Comparison of ENCODE assay signal across 8 cellular contexts in the genomic region with DNA sequence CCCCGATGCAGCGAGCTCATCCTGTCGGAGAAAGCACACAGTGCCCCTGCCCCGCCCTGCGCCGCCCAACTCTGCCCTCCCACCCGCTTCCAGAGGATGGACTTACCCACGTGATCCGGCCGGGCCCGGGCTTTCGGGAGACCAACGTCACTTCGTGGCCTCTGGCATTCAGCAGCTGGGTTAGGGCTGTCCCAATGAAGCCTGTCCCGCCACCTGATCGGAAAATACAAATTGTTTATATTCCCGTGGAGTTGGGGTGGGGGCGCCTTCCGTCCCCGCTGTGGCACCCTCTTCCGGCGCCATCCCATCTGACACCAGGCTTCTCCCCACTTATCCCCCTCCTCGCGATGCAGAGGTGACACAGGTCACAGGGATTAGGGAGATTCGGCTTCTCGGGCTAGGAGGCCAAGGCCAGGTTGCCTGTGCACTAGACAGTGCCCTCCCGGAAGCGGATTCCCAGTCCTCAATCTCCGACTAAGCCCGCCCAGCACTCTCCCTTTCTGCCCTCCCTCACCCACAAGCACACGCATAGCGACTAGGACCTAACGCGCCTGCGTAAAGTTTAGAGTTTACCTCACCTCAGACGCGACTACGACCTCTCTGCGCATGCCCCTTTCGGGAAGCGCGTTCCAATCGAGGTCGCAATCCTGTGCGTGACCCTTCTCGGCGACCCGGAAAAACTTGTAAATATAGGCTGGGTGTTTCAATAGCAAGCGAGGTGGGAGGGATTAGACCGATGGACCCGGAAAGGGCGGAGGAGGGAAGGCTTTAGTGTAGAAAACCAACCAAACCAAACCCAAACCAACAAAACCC. TPM values are rescaled to one million over a fixed set of nuclear protein-coding genes. Genes with fewer than 3 reads are reported as not detected.
DNase-seq lines count a peak whose midpoint lies in the region; ATAC-seq, FAIRE-seq and TF ChIP-seq lines count a peak whose summit lies in the region.

A gene with protein sequence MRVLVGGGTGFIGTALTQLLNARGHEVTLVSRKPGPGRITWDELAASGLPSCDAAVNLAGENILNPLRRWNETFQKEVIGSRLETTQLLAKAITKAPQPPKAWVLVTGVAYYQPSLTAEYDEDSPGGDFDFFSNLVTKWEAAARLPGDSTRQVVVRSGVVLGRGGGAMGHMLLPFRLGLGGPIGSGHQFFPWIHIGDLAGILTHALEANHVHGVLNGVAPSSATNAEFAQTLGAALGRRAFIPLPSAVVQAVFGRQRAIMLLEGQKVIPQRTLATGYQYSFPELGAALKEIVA (minus strand): TSS at position 537 of the 813 bp plus-strand sequence. CDS start 7 bp downstream, at position 530.

- peak within 1 kb of the TSS; percentile 95 to 99 (median 98) for H3K27ac ChIP-seq in body of pancreas
- peak within 1 kb of the TSS; percentile 95 to 99 (median 98) for H3K27ac ChIP-seq in sigmoid colon

- TF ChIP-seq EP300 in sigmoid colon (IDR thresholded peaks at IDR 0.05): no peak

- H3K4me3 ChIP-seq in body of pancreas: peak within 1 kb of the TSS; percentile 30 to 73
- H3K4me3 ChIP-seq in sigmoid colon: peak within 1 kb of the TSS; percentile 66 to 80 (median 70)

- no peaks in the 10 kb centered on the region for H3K27me3 ChIP-seq in body of pancreas
- no peaks in the 10 kb centered on the region for H3K27me3 ChIP-seq in sigmoid colon

- H3K4me1 ChIP-seq in body of pancreas (peaks cover 31% of the 10 kb centered on the region), sigmoid colon (peaks cover 0 to 31% (median 29%) of the 10 kb centered on the region in 4 donors)

- peak in 2 of 7 experiments; percentile 7 to 13 for TF ChIP-seq CTCF in body of pancreas (IDR thresholded peaks at IDR 0.05)
- TF ChIP-seq CTCF in sigmoid colon (IDR thresholded peaks at IDR 0.05): no peak

- WGBS in body of pancreas, 2 donors: 0% methylated on average over 34 to 52 of the region's 52 CpGs
- WGBS in sigmoid colon, 2 donors: 0% methylated on average over 52 of the region's 52 CpGs

- DNase-seq in 8988T: peak; percentile 73
- peak; percentile 100 for DNase-seq in NCI-H2107 treated with DMSO at 0.1 percent for 48 hours (lab: John Stamatoyannopoulos, UW; ENCODE audit: unreplicated experiment)
- peak; percentile 97 to 99 (median 98) for DNase-seq in body of pancreas
- DNase-seq in iPS DF 4.7 (ENCODE audit: extremely low read depth, low spot score): peak; percentile 98
- peak; percentile 99 for DNase-seq in sigmoid colon

- H3K36me3 ChIP-seq in body of pancreas (replicated peaks in 1 of 2; ENCODE audit: insufficient read depth in 1 of 2, low read depth in 2 of 2) (peaks cover 0 to 4% of the 10 kb centered on the region in 2 donors), sigmoid colon (peaks cover 11 to 40% (median 19%) of the 10 kb centered on the region in 4 donors)

- intact Hi-C loops in body of pancreas (cut with DNase I) (no loop called here), sigmoid colon (cut with DNase I) (loop anchor here (1.0 to 10.0 kb wide), 4 partner anchors 75 to 974 kb away; a partner anchor contains a TSS)

- no peaks in the 10 kb centered on the region for H3K9me3 ChIP-seq in body of pancreas
- no peaks in the 10 kb centered on the region for H3K9me3 ChIP-seq in sigmoid colon

- TF ChIP-seq POLR2A in body of pancreas (IDR thresholded peaks at IDR 0.05): peak; percentile 93 to 98 (median 98)
- peak; percentile 76 to 80 for TF ChIP-seq POLR2A in sigmoid colon (IDR thresholded peaks at IDR 0.05)

- ATAC-seq in GM18520 (IDR thresholded peaks at IDR 0.05; ENCODE audit: unreplicated experiment) (peak; percentile 89), HG03064 (IDR thresholded peaks at IDR 0.05; ENCODE audit: low read depth, unreplicated experiment) (peak; percentile 84), body of pancreas (peak; percentile 98)

- FAIRE-seq in TTC549 (lab: Jason Lieb, UNC): peak; percentile 94

RNA-seq across cellular contexts. Expression of the gene that starts here (rescaled TPM):
- total RNA-seq in body of pancreas: 10 to 100 TPM; 34.8 to 63.6 TPM
- 10 to 100 TPM; 30.3 to 45.4 (median 33.9) TPM for total RNA-seq in sigmoid colon
- polyA plus RNA-seq in sigmoid colon: 10 to 100 TPM; 35.4 to 57.3 (median 39.1) TPM

Comparison
In these comparisons a context has a peak if more than half of its experiments do, and no peak if none do; other contexts are left out.
1. Peak in every context shown above with its lines: DNase-seq, ATAC-seq, H3K4me3 ChIP-seq and H3K27ac ChIP-seq.